ENCODE assay signal across 12 cellular contexts in genomic region chr6:37074053-37074827, GRCh38.
DNase-seq lines count a peak whose midpoint lies in the region; ATAC-seq and TF ChIP-seq lines count a peak whose summit lies in the region.
"Had no signal": no experiment of that assay in that cellular context is flagged by ENCODE, and none has a peak within 500 bp of the region (broad histone marks: within the 10 kb centered on the region; RNA-seq: fewer than 3 reads in every experiment).

No MANE protein-coding gene starts in this region.

- DNase-seq in GM23248 (peak; percentile 26), RWPE1 (ENCODE audit: low spot score) (no peak), glutamatergic neuron (peak; percentile 40), sciatic nerve (ENCODE audit: low spot score) (no peak)
- no peak for DNase-seq in activated naive CD4-positive, alpha-beta T cell treated with Interleukin-2 at 50 U/mL for 16 hours
- DNase-seq: activated CD4-positive, CD25-positive, alpha-beta regulatory T cell treated with anti-CD3 and anti-CD28 coated beads, Interleukin-2, amount 50 U/mL, for 72 hours; activated T-cell treated with anti-CD3 and anti-CD28 coated beads, Interleukin-2, amount 50 U/mL, for 72 hours; brain microvascular endothelial cell; Caco-2 had no signal

- H3K27ac ChIP-seq in GM23248, result no peak overlapping the region
- peak overlapping the region; percentile 67 for H3K27ac ChIP-seq in RWPE1
- H3K27ac ChIP-seq: brain microvascular endothelial cell, SJSA1 had no signal

- H3K36me3 ChIP-seq in GM23248 (ENCODE audit: low read depth), result no peaks in the 10 kb centered on the region
- H3K36me3 ChIP-seq: brain microvascular endothelial cell, SJSA1 had no signal

- H3K36me3 Mint-ChIP-seq in glutamatergic neuron (ENCODE audit: unreplicated experiment), result no peaks in the 10 kb centered on the region

- no peak overlapping the region for H3K4me3 ChIP-seq in GM23248
- H3K4me3 ChIP-seq: SJSA1 had no signal

- no peaks in the 10 kb centered on the region for H4K20me1 ChIP-seq in GM23248 (ENCODE audit: insufficient read depth)

- POLR2A ChIA-PET in RWPE1 (lab: Yijun Ruan, JAX; ENCODE audit: low non-redundant PET), result no interaction called here

- H3K9me3 ChIP-seq in GM23248 (ENCODE audit: low read depth), result no peaks in the 10 kb centered on the region
- H3K9me3 ChIP-seq: Caco-2, SJSA1 had no signal

- H3K9me2 ChIP-seq in GM23248 (ENCODE audit: insufficient read depth), result no peaks in the 10 kb centered on the region

- ATAC-seq in sciatic nerve (peak; percentile 78), GM18867 (IDR thresholded peaks at IDR 0.05; ENCODE audit: unreplicated experiment) (no peak), GM21723 (IDR thresholded peaks at IDR 0.05; ENCODE audit: unreplicated experiment) (no peak)
- ATAC-seq: activated T-cell treated with anti-CD3 and anti-CD28 coated beads, Interleukin-2, amount 50 U/mL, for 72 hours had no signal

- H3K9me3 Mint-ChIP-seq in glutamatergic neuron (ENCODE audit: unreplicated experiment), result peaks cover 1% of the 10 kb centered on the region
- H3K9me3 Mint-ChIP-seq: activated T-cell treated with anti-CD3 and anti-CD28 coated beads, Interleukin-2, amount 50 U/mL, for 72 hours had no signal

- no peaks in the 10 kb centered on the region for H3K27me3 ChIP-seq in GM23248 (replicated peaks; ENCODE audit: insufficient read depth)
- H3K27me3 ChIP-seq: brain microvascular endothelial cell, SJSA1 had no signal

- no peak overlapping the region for H2AFZ ChIP-seq in GM23248

- TF ChIP-seq CTCF in RWPE1 (conservative IDR thresholded peaks at IDR 0.05; ENCODE audit: low read depth) (no peak), glutamatergic neuron (IDR thresholded peaks at IDR 0.05; ENCODE audit: partially characterized antibody, unreplicated experiment) (no peak)

- intact Hi-C loops in sciatic nerve (cut with DNase I), result no loop called here

- H3K4me3 Mint-ChIP-seq in glutamatergic neuron (ENCODE audit: unreplicated experiment), result no peak overlapping the region
- H3K4me3 Mint-ChIP-seq: activated T-cell treated with anti-CD3 and anti-CD28 coated beads, Interleukin-2, amount 50 U/mL, for 72 hours had no signal

- no peak overlapping the region for H3K4me2 ChIP-seq in GM23248 (ENCODE audit: unreplicated experiment)

- WGBS in GM23248 (ENCODE audit: low coverage in 1 of 2, low lambda C conversion rate in 2 of 2, missing lambda C conversion rate in 2 of 2), 2 experiments, result 82 to 83% methylated on average over 12 of the region's 12 CpGs

- in situ Hi-C loops in GM23248 (cut with MboI), result no loop called here

- CTCF ChIA-PET in RWPE1 (lab: Yijun Ruan, JAX), result interaction anchor here (1.1 kb wide), 1 partner anchor 56 kb away, joined by 4 read pairs; no protein-coding TSS in a partner anchor

- peaks cover 4% of the 10 kb centered on the region for H3K27me3 Mint-ChIP-seq in glutamatergic neuron (ENCODE audit: unreplicated experiment)

- 0 out of 2 replicates have a peak, but pooled peaks cover 4% of the 10 kb centered on the region for H3F3A ChIP-seq in GM23248 (ENCODE audit: insufficient read depth)

- peak overlapping the region; percentile 20 for H3K27ac Mint-ChIP-seq in glutamatergic neuron (ENCODE audit: unreplicated experiment)
- H3K27ac Mint-ChIP-seq: activated T-cell treated with anti-CD3 and anti-CD28 coated beads, Interleukin-2, amount 50 U/mL, for 72 hours had no signal

- no peak overlapping the region for H3K9ac ChIP-seq in GM23248

- peaks cover 3% of the 10 kb centered on the region for H3K4me1 Mint-ChIP-seq in glutamatergic neuron (ENCODE audit: low read depth, unreplicated experiment)

- H3K79me2 ChIP-seq in GM23248 (ENCODE audit: insufficient read depth), result no peaks in the 10 kb centered on the region

- H3K4me1 ChIP-seq in GM23248 (ENCODE audit: insufficient read depth), result peaks cover 18% of the 10 kb centered on the region
- H3K4me1 ChIP-seq: Caco-2 had no signal

Comparison
In these comparisons a context has a peak if more than half of its experiments do, and no peak if none do; other contexts are left out.
1. DNase-seq: peak in GM23248 (single experiment) and glutamatergic neuron (single experiment); none in RWPE1 (single experiment), sciatic nerve (single experiment) and activated naive CD4-positive, alpha-beta T cell treated with Interleukin-2 at 50 U/mL for 16 hours (single experiment).